8 cellular contexts compared by ENCODE assay signal in the genomic region with DNA sequence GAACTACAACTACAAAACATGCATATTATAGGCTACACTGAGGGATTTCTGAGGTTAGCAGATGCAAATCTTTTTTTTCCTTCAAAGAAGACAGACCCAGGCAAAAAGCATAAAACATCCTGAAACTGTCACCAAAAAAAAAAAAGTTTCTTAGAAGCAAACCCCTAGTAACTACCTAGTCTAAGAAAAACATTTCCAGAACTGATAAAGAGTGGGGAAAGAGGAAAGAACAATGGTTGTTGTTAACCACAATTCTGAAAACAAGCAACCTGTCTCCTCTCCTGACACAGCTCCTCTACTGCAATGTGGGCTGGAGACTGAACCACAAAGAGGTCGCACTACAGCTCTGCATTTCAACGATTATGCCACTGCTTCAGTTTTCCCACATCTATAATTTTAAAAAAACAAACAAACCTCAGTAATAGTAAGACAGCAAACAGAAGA. TPM values are rescaled to one million over a fixed set of nuclear protein-coding genes. Genes with fewer than 3 reads are reported as not detected.
DNase-seq lines count a peak whose midpoint lies in the region; ATAC-seq and TF ChIP-seq lines count a peak whose summit lies in the region.

No MANE protein-coding gene starts in this region.

- no peaks in the 10 kb centered on the region for H3K9me2 ChIP-seq in GM23338 (ENCODE audit: insufficient read depth)

- ATAC-seq in GM18520 (IDR thresholded peaks at IDR 0.05; ENCODE audit: unreplicated experiment) (peak; percentile 67), GM23338 (peak; percentile 46), esophagus mucosa (no peak)

- H4K20me1 ChIP-seq in GM23338 (replicated peaks; ENCODE audit: insufficient read depth): peaks cover 38% of the 10 kb centered on the region

- H3K27ac Mint-ChIP-seq in GM23338: peak overlapping the region; percentile 79; the same call in 1 of the 2 replicates

- H3K79me2 ChIP-seq in GM23338 (replicated peaks; ENCODE audit: insufficient read depth): peaks cover 96% of the 10 kb centered on the region

- DNase-seq in GM23338 (ENCODE audit: low spot score) (no peak), NCI-H2227 treated with DMSO at 0.1 percent for 48 hours (lab: John Stamatoyannopoulos, UW) (peak; percentile 23), NCI-H1417 treated with DMSO at 0.1 percent for 48 hours (lab: John Stamatoyannopoulos, UW) (no peak), DMS 273 treated with DMSO at 0.1 percent for 48 hours (lab: John Stamatoyannopoulos, UW) (no peak), NCI-H128 (lab: John Stamatoyannopoulos, UW; ENCODE audit: unreplicated experiment) (no peak)
- peak; percentile 25 for DNase-seq in effector CD4-positive, alpha-beta T cell

- H2AFZ ChIP-seq in GM23338: no peak overlapping the region

- H3K9me3 Mint-ChIP-seq in GM23338: no peaks in the 10 kb centered on the region

- H3K36me3 Mint-ChIP-seq in GM23338 (ENCODE audit: low read depth): peaks cover 7% of the 10 kb centered on the region; the same call in 2 of the 3 replicates

- H3K27me3 ChIP-seq in GM23338 (ENCODE audit: insufficient read depth): no peaks in the 10 kb centered on the region

- H3K4me3 ChIP-seq in GM23338: no peak overlapping the region

- 0 out of 2 replicates have a peak, but pooled peaks cover 3% of the 10 kb centered on the region for H3F3A ChIP-seq in GM23338 (replicated peaks; ENCODE audit: low read depth)

- H3K4me1 ChIP-seq in GM23338 (ENCODE audit: insufficient read depth): peaks cover 6% of the 10 kb centered on the region; the same call in 1 of the 2 replicates

- H3K27me3 Mint-ChIP-seq in GM23338 (ENCODE audit: insufficient read depth, low read depth, poor library complexity): peaks cover 7% of the 10 kb centered on the region

- TF ChIP-seq CTCF in GM23338 (conservative IDR thresholded peaks at IDR 0.05; ENCODE audit: low read depth in 2 of 2): no peak

- no peaks in the 10 kb centered on the region for H3K36me3 ChIP-seq in GM23338 (ENCODE audit: insufficient read depth)

- H3K4me3 Mint-ChIP-seq in GM23338: no peak overlapping the region

- H3K4me1 Mint-ChIP-seq in GM23338: peaks cover 5% of the 10 kb centered on the region; the same call in 2 of the 3 replicates

- no peak overlapping the region for H3K4me2 ChIP-seq in GM23338

- no peak overlapping the region; the same call in 1 of the 2 replicates for H3K27ac ChIP-seq in GM23338 (ENCODE audit: low read depth)

TF ChIP-seq in GM23338, 12 proteins besides CTCF, POLR2A, EP300 and RAD21:
- no peak for TF ChIP-seq JUNB (IDR thresholded peaks at IDR 0.05; ENCODE audit: unreplicated experiment)
- TF ChIP-seq, protein P1, sequence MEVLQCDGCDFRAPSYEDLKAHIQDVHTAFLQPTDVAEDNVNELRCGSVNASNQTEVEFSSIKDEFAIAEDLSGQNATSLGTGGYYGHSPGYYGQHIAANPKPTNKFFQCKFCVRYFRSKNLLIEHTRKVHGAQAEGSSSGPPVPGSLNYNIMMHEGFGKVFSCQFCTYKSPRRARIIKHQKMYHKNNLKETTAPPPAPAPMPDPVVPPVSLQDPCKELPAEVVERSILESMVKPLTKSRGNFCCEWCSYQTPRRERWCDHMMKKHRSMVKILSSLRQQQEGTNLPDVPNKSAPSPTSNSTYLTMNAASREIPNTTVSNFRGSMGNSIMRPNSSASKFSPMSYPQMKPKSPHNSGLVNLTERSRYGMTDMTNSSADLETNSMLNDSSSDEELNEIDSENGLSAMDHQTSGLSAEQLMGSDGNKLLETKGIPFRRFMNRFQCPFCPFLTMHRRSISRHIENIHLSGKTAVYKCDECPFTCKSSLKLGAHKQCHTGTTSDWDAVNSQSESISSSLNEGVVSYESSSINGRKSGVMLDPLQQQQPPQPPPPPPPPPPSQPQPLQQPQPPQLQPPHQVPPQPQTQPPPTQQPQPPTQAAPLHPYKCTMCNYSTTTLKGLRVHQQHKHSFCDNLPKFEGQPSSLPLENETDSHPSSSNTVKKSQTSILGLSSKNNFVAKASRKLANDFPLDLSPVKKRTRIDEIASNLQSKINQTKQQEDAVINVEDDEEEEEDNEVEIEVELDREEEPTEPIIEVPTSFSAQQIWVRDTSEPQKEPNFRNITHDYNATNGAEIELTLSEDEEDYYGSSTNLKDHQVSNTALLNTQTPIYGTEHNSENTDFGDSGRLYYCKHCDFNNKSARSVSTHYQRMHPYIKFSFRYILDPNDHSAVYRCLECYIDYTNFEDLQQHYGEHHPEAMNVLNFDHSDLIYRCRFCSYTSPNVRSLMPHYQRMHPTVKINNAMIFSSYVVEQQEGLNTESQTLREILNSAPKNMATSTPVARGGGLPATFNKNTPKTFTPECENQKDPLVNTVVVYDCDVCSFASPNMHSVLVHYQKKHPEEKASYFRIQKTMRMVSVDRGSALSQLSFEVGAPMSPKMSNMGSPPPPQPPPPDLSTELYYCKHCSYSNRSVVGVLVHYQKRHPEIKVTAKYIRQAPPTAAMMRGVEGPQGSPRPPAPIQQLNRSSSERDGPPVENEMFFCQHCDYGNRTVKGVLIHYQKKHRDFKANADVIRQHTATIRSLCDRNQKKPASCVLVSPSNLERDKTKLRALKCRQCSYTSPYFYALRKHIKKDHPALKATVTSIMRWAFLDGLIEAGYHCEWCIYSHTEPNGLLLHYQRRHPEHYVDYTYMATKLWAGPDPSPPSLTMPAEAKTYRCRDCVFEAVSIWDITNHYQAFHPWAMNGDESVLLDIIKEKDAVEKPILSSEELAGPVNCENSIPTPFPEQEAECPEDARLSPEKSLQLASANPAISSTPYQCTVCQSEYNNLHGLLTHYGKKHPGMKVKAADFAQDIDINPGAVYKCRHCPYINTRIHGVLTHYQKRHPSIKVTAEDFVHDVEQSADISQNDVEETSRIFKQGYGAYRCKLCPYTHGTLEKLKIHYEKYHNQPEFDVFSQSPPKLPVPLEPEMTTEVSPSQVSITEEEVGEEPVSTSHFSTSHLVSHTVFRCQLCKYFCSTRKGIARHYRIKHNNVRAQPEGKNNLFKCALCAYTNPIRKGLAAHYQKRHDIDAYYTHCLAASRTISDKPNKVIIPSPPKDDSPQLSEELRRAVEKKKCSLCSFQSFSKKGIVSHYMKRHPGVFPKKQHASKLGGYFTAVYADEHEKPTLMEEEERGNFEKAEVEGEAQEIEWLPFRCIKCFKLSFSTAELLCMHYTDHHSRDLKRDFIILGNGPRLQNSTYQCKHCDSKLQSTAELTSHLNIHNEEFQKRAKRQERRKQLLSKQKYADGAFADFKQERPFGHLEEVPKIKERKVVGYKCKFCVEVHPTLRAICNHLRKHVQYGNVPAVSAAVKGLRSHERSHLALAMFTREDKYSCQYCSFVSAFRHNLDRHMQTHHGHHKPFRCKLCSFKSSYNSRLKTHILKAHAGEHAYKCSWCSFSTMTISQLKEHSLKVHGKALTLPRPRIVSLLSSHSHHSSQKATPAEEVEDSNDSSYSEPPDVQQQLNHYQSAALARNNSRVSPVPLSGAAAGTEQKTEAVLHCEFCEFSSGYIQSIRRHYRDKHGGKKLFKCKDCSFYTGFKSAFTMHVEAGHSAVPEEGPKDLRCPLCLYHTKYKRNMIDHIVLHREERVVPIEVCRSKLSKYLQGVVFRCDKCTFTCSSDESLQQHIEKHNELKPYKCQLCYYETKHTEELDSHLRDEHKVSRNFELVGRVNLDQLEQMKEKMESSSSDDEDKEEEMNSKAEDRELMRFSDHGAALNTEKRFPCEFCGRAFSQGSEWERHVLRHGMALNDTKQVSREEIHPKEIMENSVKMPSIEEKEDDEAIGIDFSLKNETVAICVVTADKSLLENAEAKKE (CRISPR knock-in tag; IDR thresholded peaks at IDR 0.05): no peak
- TF ChIP-seq, protein P2, sequence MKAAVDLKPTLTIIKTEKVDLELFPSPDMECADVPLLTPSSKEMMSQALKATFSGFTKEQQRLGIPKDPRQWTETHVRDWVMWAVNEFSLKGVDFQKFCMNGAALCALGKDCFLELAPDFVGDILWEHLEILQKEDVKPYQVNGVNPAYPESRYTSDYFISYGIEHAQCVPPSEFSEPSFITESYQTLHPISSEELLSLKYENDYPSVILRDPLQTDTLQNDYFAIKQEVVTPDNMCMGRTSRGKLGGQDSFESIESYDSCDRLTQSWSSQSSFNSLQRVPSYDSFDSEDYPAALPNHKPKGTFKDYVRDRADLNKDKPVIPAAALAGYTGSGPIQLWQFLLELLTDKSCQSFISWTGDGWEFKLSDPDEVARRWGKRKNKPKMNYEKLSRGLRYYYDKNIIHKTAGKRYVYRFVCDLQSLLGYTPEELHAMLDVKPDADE (IDR thresholded peaks at IDR 0.05): no peak
- no peak for TF ChIP-seq EZH2 (IDR thresholded peaks at IDR 0.05; ENCODE audit: low read depth, unreplicated experiment)
- no peak for TF ChIP-seq ZNF331 (CRISPR knock-in tag; IDR thresholded peaks at IDR 0.05; ENCODE audit: low read depth)

RNA-seq across cellular contexts. Expression of a gene that starts 15.0 kb away (rescaled TPM):
- total RNA-seq in GM23338 (2014; rRNA removed; shearing (Covaris generic)): 49.1 and 56.3 TPM in 2 replicates
- polyA plus RNA-seq in GM23338 (2016; fragmentation: Nextera tagmentation; extraction: Ambion mirVana): 25.6 and 28.1 TPM in 2 replicates
- 13.2 TPM for total RNA-seq in esophagus mucosa

Comparison
In these comparisons a context has a peak if more than half of its experiments do, and no peak if none do; other contexts are left out.
1. DNase-seq: peak in NCI-H2227 treated with DMSO at 0.1 percent for 48 hours (single experiment) and effector CD4-positive, alpha-beta T cell (single experiment); none in GM23338 (single experiment), NCI-H1417 treated with DMSO at 0.1 percent for 48 hours (single experiment), DMS 273 treated with DMSO at 0.1 percent for 48 hours (single experiment) and NCI-H128 (single experiment).